In genomic region chr1:155134322-155134721, GRCh38 we compare ENCODE assay signal across 7 cellular contexts. TPM values are rescaled to one million over a fixed set of nuclear protein-coding genes. Genes with fewer than 3 reads are reported as not detected.
DNase-seq lines count a peak whose midpoint lies in the region; ATAC-seq and TF ChIP-seq lines count a peak whose summit lies in the region.

No MANE protein-coding gene starts in this region.

- ATAC-seq in activated T-helper 17 cell treated with anti-CD3 and anti-CD28 coated beads, Interleukin-2, amount 50 U/mL, for 72 hours (replicated peaks), result no peak
- ATAC-seq in sciatic nerve, result no peak

- DNase-seq in islet precursor cell (peak; percentile 55), stomach (no peak), sciatic nerve (ENCODE audit: low spot score) (no peak), SIG-M5 (lab: John Stamatoyannopoulos, UW) (no peak), SKM-1 treated with dmso at 0.1 percent for 144 hours (lab: John Stamatoyannopoulos, UW; ENCODE audit: unreplicated experiment) (no peak)

- no peaks in the 10 kb centered on the region for H3K36me3 Mint-ChIP-seq in IgD-negative memory B cell
- H3K36me3 Mint-ChIP-seq in activated T-helper 17 cell treated with anti-CD3 and anti-CD28 coated beads, Interleukin-2, amount 50 U/mL, for 72 hours (ENCODE audit: low read depth), result peaks cover 45% of the 10 kb centered on the region

- TF ChIP-seq CTCF in stomach (IDR thresholded peaks at IDR 0.05), result no peak

- peak overlapping the region; percentile 97 to 99 (median 97) for H3K27ac Mint-ChIP-seq in IgD-negative memory B cell
- H3K27ac Mint-ChIP-seq in activated T-helper 17 cell treated with anti-CD3 and anti-CD28 coated beads, Interleukin-2, amount 50 U/mL, for 72 hours, result peak overlapping the region; percentile 98

- H3K36me3 ChIP-seq in stomach, result peaks cover 32 to 53% (median 50%) of the 10 kb centered on the region in 4 donors

- H3K9me3 Mint-ChIP-seq in IgD-negative memory B cell, result no peaks in the 10 kb centered on the region
- H3K9me3 Mint-ChIP-seq in activated T-helper 17 cell treated with anti-CD3 and anti-CD28 coated beads, Interleukin-2, amount 50 U/mL, for 72 hours, result no peaks in the 10 kb centered on the region

- no peak for TF ChIP-seq EP300 in stomach (IDR thresholded peaks at IDR 0.05)

- H3K4me1 Mint-ChIP-seq in IgD-negative memory B cell, result peaks cover 20 to 25% (median 24%) of the 10 kb centered on the region in 3 donors
- H3K4me1 Mint-ChIP-seq in activated T-helper 17 cell treated with anti-CD3 and anti-CD28 coated beads, Interleukin-2, amount 50 U/mL, for 72 hours, result peaks cover 24% of the 10 kb centered on the region

- TF ChIP-seq POLR2A in stomach (IDR thresholded peaks at IDR 0.05), result no peak

- intact Hi-C loops in stomach (cut with DNase I; ENCODE audit: low total_unique reads), result no loop called here
- intact Hi-C loops in sciatic nerve (cut with DNase I), result no loop called here

- H3K27ac ChIP-seq in stomach, result peak overlapping the region; percentile 89 to 100 (median 98)

- H3K27me3 Mint-ChIP-seq in IgD-negative memory B cell, result peaks cover 8% of the 10 kb centered on the region
- no peaks in the 10 kb centered on the region for H3K27me3 Mint-ChIP-seq in activated T-helper 17 cell treated with anti-CD3 and anti-CD28 coated beads, Interleukin-2, amount 50 U/mL, for 72 hours

- H3K4me1 ChIP-seq in stomach, result peaks cover 50 to 92% (median 87%) of the 10 kb centered on the region in 4 donors

- H3K9me3 ChIP-seq in stomach, result no peaks in the 10 kb centered on the region

- H3K4me3 ChIP-seq in stomach, result peak overlapping the region in 3 of 4 donors; percentile 63 to 71 (median 68)

- peak overlapping the region in 3 of 4 donors; percentile 95 to 96 (median 96) for H3K4me3 Mint-ChIP-seq in IgD-negative memory B cell
- peak overlapping the region; percentile 95 for H3K4me3 Mint-ChIP-seq in activated T-helper 17 cell treated with anti-CD3 and anti-CD28 coated beads, Interleukin-2, amount 50 U/mL, for 72 hours

- WGBS in stomach, 5 donors, result 13 to 38% (median 32%) methylated on average over 1 of the region's 1 CpG

- H3K27me3 ChIP-seq in stomach, result peaks cover 0 to 4% (median 0%) of the 10 kb centered on the region in 3 donors

RNA-seq across cellular contexts. Expression of gene SLC50A1, which starts 1.3 kb away (rescaled TPM):
- polyA plus RNA-seq in IgD-negative memory B cell (72.9 TPM), stomach (10 to 100 TPM; 39.7 to 48.3 (median 40.2) TPM)
- 10 to 100 TPM; 42.8 to 47.3 TPM for total RNA-seq in activated T-helper 17 cell treated with anti-CD3 and anti-CD28 coated beads, Interleukin-2, amount 50 U/mL, for 72 hours
- total RNA-seq in stomach (100 to 1,000 TPM in 1 of 5 donors, 10 to 100 TPM in 3, 1 to 10 TPM in 1; 4.5 to 114 (median 22.5) TPM), sciatic nerve (20.8 TPM)

RNA-seq across cellular contexts. Expression of gene DPM3, which starts 6.0 kb away (rescaled TPM):
- polyA plus RNA-seq in IgD-negative memory B cell (83.9 TPM), stomach (100 to 1,000 TPM; 192 to 301 (median 220) TPM)
- 10 to 100 TPM; 29.4 to 40.6 TPM for total RNA-seq in activated T-helper 17 cell treated with anti-CD3 and anti-CD28 coated beads, Interleukin-2, amount 50 U/mL, for 72 hours
- total RNA-seq in stomach (10 to 100 TPM in 4 of 5 donors, not detected in 1; 13.3 to 51.3 (median 38.3) TPM), sciatic nerve (75.3 TPM)

RNA-seq across cellular contexts. Expression of gene EFNA1, which starts 6.6 kb away (rescaled TPM):
- polyA plus RNA-seq in IgD-negative memory B cell (not detected), stomach (10 to 100 TPM; 31.3 to 65.8 (median 47.7) TPM)
- under 1 TPM in 1 of 2 donors, not detected in 1; 0.48 TPM for total RNA-seq in activated T-helper 17 cell treated with anti-CD3 and anti-CD28 coated beads, Interleukin-2, amount 50 U/mL, for 72 hours
- total RNA-seq in stomach (10 to 100 TPM; 12.2 to 75.3 (median 36.0) TPM), sciatic nerve (49.0 TPM)

RNA-seq across cellular contexts. Expression of gene KRTCAP2, which starts 38.8 kb away (rescaled TPM):
- polyA plus RNA-seq in IgD-negative memory B cell (420 TPM), stomach (100 to 1,000 TPM; 183 to 399 (median 242) TPM)
- 100 to 1,000 TPM; 108 to 166 TPM for total RNA-seq in activated T-helper 17 cell treated with anti-CD3 and anti-CD28 coated beads, Interleukin-2, amount 50 U/mL, for 72 hours
- total RNA-seq in stomach (100 to 1,000 TPM in 3 of 5 donors, 10 to 100 TPM in 2; 60.8 to 238 (median 133) TPM), sciatic nerve (162 TPM)

RNA-seq across cellular contexts. Expression of gene TRIM46, which starts 39.3 kb away (rescaled TPM):
- polyA plus RNA-seq in IgD-negative memory B cell (0.14 TPM), stomach (under 1 TPM; 0.58 to 0.68 (median 0.61) TPM)
- total RNA-seq in activated T-helper 17 cell treated with anti-CD3 and anti-CD28 coated beads, Interleukin-2, amount 50 U/mL, for 72 hours, result 10 to 100 TPM; 10.6 to 16.6 TPM
- total RNA-seq in stomach (10 to 100 TPM in 1 of 5 donors, 1 to 10 TPM in 1, under 1 TPM in 1, not detected in 2; 0.73 to 16.9 (median 5.4) TPM), sciatic nerve (4.8 TPM)

Comparison
In these comparisons a context has a peak if more than half of its experiments do, and no peak if none do; other contexts are left out.
1. RNA of gene EFNA1, which starts 6.6 kb away (total RNA-seq): 49.0 TPM in sciatic nerve (single experiment) and 12.2 to 75.3 TPM in stomach; 0.48 TPM in activated T-helper 17 cell treated with anti-CD3 and anti-CD28 coated beads, Interleukin-2, amount 50 U/mL, for 72 hours; every median in the first group is over 4 times any median in the second.